ENCODE assay signal across 1 cellular context in genomic region chr16:57981636-57982035, GRCh38.
TF ChIP-seq lines count a peak whose summit lies in the region.

No MANE protein-coding gene starts in this region.

TF ChIP-seq in K562, 482 proteins besides CTCF, POLR2A, EP300 and RAD21:
- no peak for TF ChIP-seq FOXK1 (CRISPR knock-in tag; IDR thresholded peaks at IDR 0.05; ENCODE audit: borderline replicate concordance)
- TF ChIP-seq MYNN (IDR thresholded peaks at IDR 0.05): no peak
- no peak for TF ChIP-seq MYNN (CRISPR knock-in tag; IDR thresholded peaks at IDR 0.05)
- TF ChIP-seq NFYB (IDR thresholded peaks at IDR 0.05; ENCODE audit: extremely low read depth, insufficient read length): no peak
